In the genomic region with DNA sequence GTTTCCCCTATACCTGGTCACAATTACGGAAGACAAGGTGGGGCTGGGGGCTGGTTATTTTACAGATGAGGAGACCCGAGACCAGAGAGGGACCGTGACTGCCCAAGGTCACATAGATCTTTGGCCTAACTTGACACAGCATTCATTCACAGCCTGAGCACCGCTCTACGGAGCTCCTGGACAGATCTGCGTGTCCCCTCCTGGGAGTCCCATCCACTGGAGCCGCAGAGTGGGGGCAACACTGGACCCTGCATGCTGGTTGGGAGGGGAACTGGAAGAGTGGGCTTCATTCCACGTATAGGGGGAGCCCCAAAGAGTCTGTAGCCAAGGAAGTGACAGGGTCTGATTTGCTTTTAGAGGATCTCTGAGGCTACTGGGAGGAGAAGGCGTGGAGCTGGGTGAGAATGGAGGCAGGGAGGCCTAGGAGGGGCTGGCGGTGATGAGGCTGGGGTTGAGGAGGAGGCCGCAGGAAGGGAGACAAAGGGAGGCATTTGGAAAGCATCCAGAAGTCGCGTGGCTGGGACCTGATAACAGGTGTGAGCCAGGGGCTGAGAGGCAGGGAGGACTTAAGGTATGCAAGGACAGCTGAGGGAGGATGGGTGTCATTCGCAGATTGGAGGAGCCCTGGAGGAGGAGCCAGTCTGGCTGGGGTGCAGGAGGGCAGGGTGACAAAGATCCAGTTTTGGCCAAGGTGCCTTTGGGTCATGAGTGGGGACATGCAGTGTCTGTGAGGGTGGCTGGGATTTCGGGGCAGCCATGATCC, we compare ENCODE assay signal across 1 cellular context.
TF ChIP-seq lines count a peak whose summit lies in the region.

No MANE protein-coding gene starts in this region.

TF ChIP-seq in GM23338, 12 proteins besides CTCF, POLR2A, EP300 and RAD21 (continued from another document):
- TF ChIP-seq, protein P1, sequence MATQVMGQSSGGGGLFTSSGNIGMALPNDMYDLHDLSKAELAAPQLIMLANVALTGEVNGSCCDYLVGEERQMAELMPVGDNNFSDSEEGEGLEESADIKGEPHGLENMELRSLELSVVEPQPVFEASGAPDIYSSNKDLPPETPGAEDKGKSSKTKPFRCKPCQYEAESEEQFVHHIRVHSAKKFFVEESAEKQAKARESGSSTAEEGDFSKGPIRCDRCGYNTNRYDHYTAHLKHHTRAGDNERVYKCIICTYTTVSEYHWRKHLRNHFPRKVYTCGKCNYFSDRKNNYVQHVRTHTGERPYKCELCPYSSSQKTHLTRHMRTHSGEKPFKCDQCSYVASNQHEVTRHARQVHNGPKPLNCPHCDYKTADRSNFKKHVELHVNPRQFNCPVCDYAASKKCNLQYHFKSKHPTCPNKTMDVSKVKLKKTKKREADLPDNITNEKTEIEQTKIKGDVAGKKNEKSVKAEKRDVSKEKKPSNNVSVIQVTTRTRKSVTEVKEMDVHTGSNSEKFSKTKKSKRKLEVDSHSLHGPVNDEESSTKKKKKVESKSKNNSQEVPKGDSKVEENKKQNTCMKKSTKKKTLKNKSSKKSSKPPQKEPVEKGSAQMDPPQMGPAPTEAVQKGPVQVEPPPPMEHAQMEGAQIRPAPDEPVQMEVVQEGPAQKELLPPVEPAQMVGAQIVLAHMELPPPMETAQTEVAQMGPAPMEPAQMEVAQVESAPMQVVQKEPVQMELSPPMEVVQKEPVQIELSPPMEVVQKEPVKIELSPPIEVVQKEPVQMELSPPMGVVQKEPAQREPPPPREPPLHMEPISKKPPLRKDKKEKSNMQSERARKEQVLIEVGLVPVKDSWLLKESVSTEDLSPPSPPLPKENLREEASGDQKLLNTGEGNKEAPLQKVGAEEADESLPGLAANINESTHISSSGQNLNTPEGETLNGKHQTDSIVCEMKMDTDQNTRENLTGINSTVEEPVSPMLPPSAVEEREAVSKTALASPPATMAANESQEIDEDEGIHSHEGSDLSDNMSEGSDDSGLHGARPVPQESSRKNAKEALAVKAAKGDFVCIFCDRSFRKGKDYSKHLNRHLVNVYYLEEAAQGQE (IDR thresholded peaks at IDR 0.05; ENCODE audit: unreplicated experiment) = no peak
- TF ChIP-seq NANOG (IDR thresholded peaks at IDR 0.05; ENCODE audit: borderline replicate concordance) (no peak), ZNF114 (CRISPR knock-in tag; IDR thresholded peaks at IDR 0.05) (no peak), POLR2AphosphoS5 (IDR thresholded peaks at IDR 0.05; ENCODE audit: low read depth) (no peak)
